In genomic region chr15:99683000-99683670, GRCh38 we compare ENCODE assay signal across 10 cellular contexts. TPM values are rescaled to one million over a fixed set of nuclear protein-coding genes. Genes with fewer than 3 reads are reported as not detected.
A peak's percentile ranks its signal among the peaks of the same experiment; 100 is the strongest.
DNase-seq lines count a peak whose midpoint lies in the region; ATAC-seq and TF ChIP-seq lines count a peak whose summit lies in the region.
"Had no signal": no experiment of that assay in that cellular context is flagged by ENCODE, and none has a peak within 500 bp of the region (broad histone marks: within the 10 kb centered on the region; RNA-seq: fewer than 3 reads in every experiment).

No MANE protein-coding gene starts in this region.

- H4K91ac ChIP-seq in IMR-90 (ENCODE audit: insufficient read depth, low read depth, low read length) (no peak overlapping the region), mesenchymal stem cell (ENCODE audit: low read length) (no peak overlapping the region)

- H3K23ac ChIP-seq in IMR-90 (ENCODE audit: low read depth, low read length) = no peak overlapping the region
- H3K23ac ChIP-seq in mesenchymal stem cell (ENCODE audit: low read length in 2 of 2) = no peak overlapping the region

- H3K9me3 ChIP-seq in IMR-90 (ENCODE audit: control insufficient read depth, insufficient read depth, low read length) = no peaks in the 10 kb centered on the region
- peaks cover 17% of the 10 kb centered on the region for H3K9me3 ChIP-seq in mesenchymal stem cell (ENCODE audit: control insufficient read depth, low read length)
- H3K9me3 ChIP-seq: neutrophil had no signal

- H3K4me2 ChIP-seq in IMR-90 (ENCODE audit: low read depth, low read length) (no peak overlapping the region), mesenchymal stem cell (ENCODE audit: low read length, poor library complexity, severe bottlenecking) (no peak overlapping the region)

- H3K27me3 Mint-ChIP-seq in glutamatergic neuron (ENCODE audit: unreplicated experiment) = no peaks in the 10 kb centered on the region

- H3K27me3 ChIP-seq in ACC112 (ENCODE audit: insufficient read depth, low read length) (no peaks in the 10 kb centered on the region), IMR-90 (ENCODE audit: control insufficient read depth, insufficient read depth, low read length) (no peaks in the 10 kb centered on the region), mesenchymal stem cell (ENCODE audit: control insufficient read depth in 1 of 2, insufficient read depth in 1 of 2, low read length in 2 of 2) (no peaks in the 10 kb centered on the region)
- H3K27me3 ChIP-seq: neutrophil had no signal

- H3K4me3 Mint-ChIP-seq in glutamatergic neuron (ENCODE audit: unreplicated experiment) = no peak overlapping the region

- no peak overlapping the region for H2BK20ac ChIP-seq in IMR-90 (ENCODE audit: low read depth, low read length)

- 100% methylated on average over 3 of the region's 9 CpGs; no CpG with 5 or more reads in 1 of the 2 experiments for WGBS in IMR-90 (ENCODE audit: extremely low coverage in 2 of 2, insufficient read length in 1 of 2), 2 experiments
- 85% methylated on average over 8 of the region's 9 CpGs for WGBS in mesenchymal stem cell

- H3K56ac ChIP-seq in IMR-90 (ENCODE audit: extremely low read depth, insufficient read depth, low read length) = no peak overlapping the region

- in situ Hi-C loops in IMR-90 (cut with MboI; ENCODE audit: low sequenced_read_pairs) = no loop called here

- CTCF ChIA-PET in IMR-90 (lab: Yijun Ruan, JAX) = interaction anchor here (1.3 kb wide), 1 partner anchor 396 kb away, joined by 3 read pairs; no protein-coding TSS in a partner anchor

- no peak overlapping the region for H4K8ac ChIP-seq in IMR-90 (ENCODE audit: low read depth in 2 of 2, low read length in 2 of 2)
- no peak overlapping the region for H4K8ac ChIP-seq in mesenchymal stem cell (ENCODE audit: low read length)

- H3K14ac ChIP-seq in IMR-90 (replicated peaks; ENCODE audit: low read depth, low read length) (no peak overlapping the region), mesenchymal stem cell (ENCODE audit: low read length in 2 of 2) (no peak overlapping the region)

- no peak overlapping the region for H3K18ac ChIP-seq in IMR-90 (ENCODE audit: low read depth, low read length)
- H3K18ac ChIP-seq in mesenchymal stem cell (ENCODE audit: low read depth in 1 of 2, low read length in 2 of 2) = no peak overlapping the region

- H4K5ac ChIP-seq in IMR-90 (ENCODE audit: low read depth, low read length) = no peak overlapping the region

- intact Hi-C loops in IMR-90 (cut with micrococcal nuclease) = no loop called here

- H2BK5ac ChIP-seq in IMR-90 (ENCODE audit: low read depth, low read length, poor library complexity, severe bottlenecking) = no peak overlapping the region
- H2BK5ac ChIP-seq in mesenchymal stem cell (ENCODE audit: low read depth, low read length, poor library complexity, severe bottlenecking) = no peak overlapping the region

- TF ChIP-seq POLR2A in IMR-90 (IDR thresholded peaks at IDR 0.05; ENCODE audit: low read depth, low read length) = no peak

- H3K27ac Mint-ChIP-seq in glutamatergic neuron (ENCODE audit: unreplicated experiment) = no peak overlapping the region

- H3K79me2 ChIP-seq in ACC112 (ENCODE audit: control insufficient read depth, insufficient read depth, low read length, unreplicated experiment) = peaks cover 6% of the 10 kb centered on the region

- dilution Hi-C loops in IMR-90 (cut with HindIII; ENCODE audit: low sequenced_read_pairs, unreplicated experiment) = no loop called here

- H3K4me1 Mint-ChIP-seq in glutamatergic neuron (ENCODE audit: low read depth, unreplicated experiment) = no peaks in the 10 kb centered on the region

- POLR2A ChIA-PET in IMR-90 (lab: Charles Lee; ENCODE audit: unreplicated experiment) = no interaction called here

- H3K79me1 ChIP-seq in IMR-90 (ENCODE audit: low read depth in 1 of 2, low read length in 2 of 2) = peaks cover 0 to 18% of the 10 kb centered on the region in 2 experiments
- H3K79me1 ChIP-seq in mesenchymal stem cell (replicated peaks; ENCODE audit: low read length, poor library complexity, severe bottlenecking) = peaks cover 9% of the 10 kb centered on the region

- ATAC-seq in IMR-90 (ENCODE audit: low read depth) = no peak

- H2BK120ac ChIP-seq in IMR-90 (ENCODE audit: low read depth, low read length) (no peak overlapping the region), mesenchymal stem cell (ENCODE audit: low read depth, low read length) (no peak overlapping the region)

- H3K27ac ChIP-seq in ACC112 (ENCODE audit: low read depth, low read length) = 0 out of 2 replicates have a peak overlapping the region, but pooled peaks have one; percentile 14
- no peak overlapping the region for H3K27ac ChIP-seq in IMR-90 (ENCODE audit: insufficient read depth, low read length)
- H3K27ac ChIP-seq in mesenchymal stem cell (ENCODE audit: low read length, poor library complexity, severe bottlenecking) = peak overlapping the region; percentile 82
- H3K27ac ChIP-seq: neutrophil had no signal

- H2BK12ac ChIP-seq in mesenchymal stem cell (ENCODE audit: low read length in 2 of 2) = no peak overlapping the region

- H3K36me3 ChIP-seq in ACC112 (ENCODE audit: insufficient read depth, low read length) = peaks cover 39% of the 10 kb centered on the region
- H3K36me3 ChIP-seq in IMR-90 (ENCODE audit: control insufficient read depth, insufficient read depth, low read length) = peaks cover 10% of the 10 kb centered on the region
- peaks cover 0 to 37% of the 10 kb centered on the region in 2 experiments for H3K36me3 ChIP-seq in mesenchymal stem cell (ENCODE audit: control insufficient read depth in 1 of 2, insufficient read depth in 2 of 2, low read depth in 1 of 2, low read length in 2 of 2)

- H3K4me3 ChIP-seq in ACC112 (ENCODE audit: low read depth, low read length) (no peak overlapping the region), IMR-90 (ENCODE audit: insufficient read depth, low read depth, low read length) (no peak overlapping the region), cardiac fibroblast (replicated peaks in 1 of 2; ENCODE audit: low read depth in 2 of 2, low read length in 2 of 2) (no peak overlapping the region), mesenchymal stem cell (ENCODE audit: insufficient read depth in 1 of 2, low read depth in 1 of 2, low read length in 2 of 2) (no peak overlapping the region)

- H3K4me1 ChIP-seq in ACC112 (ENCODE audit: control insufficient read depth, insufficient read depth, low read length, unreplicated experiment) = peaks cover 9% of the 10 kb centered on the region
- no peaks in the 10 kb centered on the region for H3K4me1 ChIP-seq in IMR-90 (ENCODE audit: control insufficient read depth, insufficient read depth, low read length)
- peaks cover 3% of the 10 kb centered on the region for H3K4me1 ChIP-seq in mesenchymal stem cell (ENCODE audit: control insufficient read depth, insufficient read depth, low read depth, low read length)

- BruUV-seq in IMR-90 (replicated peaks; lab: Mats Ljungman, UMichigan) = no TSS peak

- H3K4ac ChIP-seq in IMR-90 (ENCODE audit: low read depth, low read length) = no peak overlapping the region
- H3K4ac ChIP-seq in mesenchymal stem cell (ENCODE audit: low read depth in 1 of 2, low read length in 2 of 2) = no peak overlapping the region

- DNase-seq in IMR-90 (peak; percentile 22), cardiac fibroblast (ENCODE audit: low read depth in 2 of 2) (peak; percentile 60 to 70), mesenchymal stem cell (peak; percentile 45), NCI-H524 treated with DMSO at 0.1 percent for 48 hours (lab: John Stamatoyannopoulos, UW) (no peak), glutamatergic neuron (no peak), NCI-H82 treated with DMSO at 0.1 percent for 48 hours (lab: John Stamatoyannopoulos, UW; ENCODE audit: unreplicated experiment) (no peak), GM19240 (ENCODE audit: insufficient read length, low spot score) (no peak)
- DNase-seq: activated CD8-positive, alpha-beta memory T cell treated with anti-CD3 and anti-CD28 coated beads, Interleukin-2, amount 50 U/mL, for 4 hours had no signal

- H3K9me1 ChIP-seq in IMR-90 (ENCODE audit: insufficient read depth, low read length) = peaks cover 3% of the 10 kb centered on the region; the same call in 1 of the 2 replicates

- no peak overlapping the region for H2AK9ac ChIP-seq in IMR-90 (replicated peaks; ENCODE audit: low read depth, low read length, poor library complexity)

- TF ChIP-seq CTCF in IMR-90 (conservative IDR thresholded peaks at IDR 0.05; ENCODE audit: low read depth, low read length) = no peak
- TF ChIP-seq CTCF in cardiac fibroblast (IDR thresholded peaks at IDR 0.05; ENCODE audit: low read depth, low read length) = no peak
- TF ChIP-seq CTCF in glutamatergic neuron (IDR thresholded peaks at IDR 0.05; ENCODE audit: partially characterized antibody, unreplicated experiment) = no peak

- H4K20me1 ChIP-seq in IMR-90 (ENCODE audit: insufficient read depth, low read length) = no peaks in the 10 kb centered on the region

- H3K36me3 Mint-ChIP-seq in glutamatergic neuron (ENCODE audit: unreplicated experiment) = peaks cover 47% of the 10 kb centered on the region

- TF ChIP-seq RAD21 in IMR-90 (IDR thresholded peaks at IDR 0.05; ENCODE audit: low read length) = no peak

- no peak overlapping the region for H2BK15ac ChIP-seq in IMR-90 (ENCODE audit: low read depth, low read length)
- no peak overlapping the region for H2BK15ac ChIP-seq in mesenchymal stem cell (ENCODE audit: low read depth, poor library complexity, severe bottlenecking)

- peaks cover 5% of the 10 kb centered on the region for H3K9me3 Mint-ChIP-seq in glutamatergic neuron (ENCODE audit: unreplicated experiment)

- no peak overlapping the region for H2AFZ ChIP-seq in ACC112 (ENCODE audit: low read length, unreplicated experiment)
- no peak overlapping the region for H2AFZ ChIP-seq in IMR-90 (replicated peaks; ENCODE audit: low read length, poor library complexity)
- H2AFZ ChIP-seq in mesenchymal stem cell (ENCODE audit: low read depth, low read length) = no peak overlapping the region

- H2AK5ac ChIP-seq in IMR-90 (ENCODE audit: low read depth, low read length) (no peak overlapping the region), mesenchymal stem cell (ENCODE audit: low read length, severe bottlenecking) (no peak overlapping the region)

- H3K9ac ChIP-seq in IMR-90 (ENCODE audit: low read depth, low read length) = no peak overlapping the region
- peak overlapping the region; percentile 27 for H3K9ac ChIP-seq in mesenchymal stem cell (ENCODE audit: low read length)

TF ChIP-seq in IMR-90, 13 proteins besides CTCF, POLR2A, EP300 and RAD21 (continues in another document):
- TF ChIP-seq CHD1 (IDR thresholded peaks at IDR 0.05; ENCODE audit: low read depth, low read length) (no peak), RCOR1 (IDR thresholded peaks at IDR 0.05; ENCODE audit: insufficient replicate concordance, low read length) (no peak), CEBPB (IDR thresholded peaks at IDR 0.05; ENCODE audit: low read depth, low read length) (no peak), SMC3 (IDR thresholded peaks at IDR 0.05; ENCODE audit: low read depth, low read length) (no peak)

RNA-seq across cellular contexts. Expression of gene LYSMD4, which starts 50.1 kb away (rescaled TPM):
- total RNA-seq in IMR-90 (2012; rRNA removed) = 4.5 and 5.6 TPM in 2 replicates
- 4.1 and 5.0 TPM in 2 replicates for polyA plus RNA-seq in IMR-90 (2012; rRNA removed)
- polyA plus RNA-seq in IMR-90 (2012; cell fraction: cytosol; rRNA removed) = 2.7 and 4.6 TPM in 2 replicates
- polyA plus RNA-seq in IMR-90 (2012; cell fraction: nucleus; rRNA removed; ENCODE audit: low replicate concordance) = 20.1 and 24.3 TPM in 2 replicates
- polyA plus RNA-seq in mesenchymal stem cell (2013, experiment 1 of 2) = 4.6 TPM
- 4.2 TPM for polyA plus RNA-seq in mesenchymal stem cell (2013, experiment 2 of 2)
- total RNA-seq in glutamatergic neuron (ENCODE audit: unreplicated experiment) = 49.8 TPM

Comparison
In these comparisons a context has a peak if more than half of its experiments do, and no peak if none do; other contexts are left out.
1. DNase-seq: peak in IMR-90 (single experiment), cardiac fibroblast (2 of 2) and mesenchymal stem cell (single experiment); none in NCI-H524 treated with DMSO at 0.1 percent for 48 hours (single experiment), glutamatergic neuron (single experiment), NCI-H82 treated with DMSO at 0.1 percent for 48 hours (single experiment) and GM19240 (single experiment).